Comparison of ENCODE assay signal across 9 cellular contexts in genomic region chrX:119015407-119016242, GRCh38. TPM values are rescaled to one million over a fixed set of nuclear protein-coding genes. Genes with fewer than 3 reads are reported as not detected.
DNase-seq lines count a peak whose midpoint lies in the region; ATAC-seq and TF ChIP-seq lines count a peak whose summit lies in the region.
"Had no signal": no experiment of that assay in that cellular context is flagged by ENCODE, and none has a peak within 500 bp of the region (broad histone marks: within the 10 kb centered on the region; RNA-seq: fewer than 3 reads in every experiment).

No MANE protein-coding gene starts in this region.

- peak; percentile 67 to 71 for ATAC-seq in activated CD4-positive, CD25-positive, alpha-beta regulatory T cell treated with anti-CD3 and anti-CD28 coated beads, Interleukin-2, amount 50 U/mL, for 24 hours
- ATAC-seq in HG02610 (IDR thresholded peaks at IDR 0.05; ENCODE audit: unreplicated experiment): peak; percentile 93

- H3K4me3 ChIP-seq in NB4 (ENCODE audit: low read depth, low read length) (no peak overlapping the region), brain microvascular endothelial cell (ENCODE audit: low read depth, low read length) (no peak overlapping the region), osteoblast (ENCODE audit: insufficient read depth, low read length) (no peak overlapping the region)

- no peak overlapping the region for H3K4me2 ChIP-seq in osteoblast (ENCODE audit: insufficient read depth, low read length)

- H3K36me3 ChIP-seq in brain microvascular endothelial cell (replicated peaks) (no peaks in the 10 kb centered on the region), osteoblast (ENCODE audit: insufficient read depth, low read length) (no peaks in the 10 kb centered on the region)

- in situ Hi-C loops in brain microvascular endothelial cell (cut with HindIII; ENCODE audit: low pct_ligation_motif_present, low sequenced_read_pairs): no loop called here

- H3K4me1 ChIP-seq in osteoblast (ENCODE audit: insufficient read depth, low read length): peaks cover 3% of the 10 kb centered on the region

- no peak for TF ChIP-seq CTCF in NB4 (IDR thresholded peaks at IDR 0.05; ENCODE audit: low read depth, low read length)
- no peak for TF ChIP-seq CTCF in brain microvascular endothelial cell (IDR thresholded peaks at IDR 0.05; ENCODE audit: low read depth, low read length, missing control alignments)
- TF ChIP-seq CTCF in osteoblast (IDR thresholded peaks at IDR 0.05; ENCODE audit: extremely low read depth, low read depth, low read length): no peak

- no peaks in the 10 kb centered on the region for H3K9me3 ChIP-seq in osteoblast (ENCODE audit: low read depth, low read length)

- no peak for TF ChIP-seq POLR2A in NB4 (IDR thresholded peaks at IDR 0.05; ENCODE audit: extremely low read depth, insufficient read length)

- peak overlapping the region; percentile 7 for H2AFZ ChIP-seq in osteoblast (ENCODE audit: low read length)

- no peaks in the 10 kb centered on the region for H3K79me2 ChIP-seq in osteoblast (ENCODE audit: insufficient read depth, low read length)

- H3K27me3 ChIP-seq in brain microvascular endothelial cell (replicated peaks): no peaks in the 10 kb centered on the region
- H3K27me3 ChIP-seq in osteoblast (ENCODE audit: insufficient read depth, low read length): no peaks in the 10 kb centered on the region

- no peak for DNase-seq in activated CD4-positive, CD25-positive, alpha-beta regulatory T cell treated with anti-CD3 and anti-CD28 coated beads, Interleukin-2, amount 50 U/mL, for 72 hours
- DNase-seq in NB4 (ENCODE audit: low read depth) (peak; percentile 86), brain microvascular endothelial cell (peak; percentile 82), osteoblast (ENCODE audit: insufficient read length, low spot score, missing footprints) (peak; percentile 74), cerebellar cortex (ENCODE audit: low spot score) (no peak), DMS114 treated with DMSO at 0.1 percent for 48 hours (lab: John Stamatoyannopoulos, UW; ENCODE audit: unreplicated experiment) (no peak)

- no peaks in the 10 kb centered on the region for H4K20me1 ChIP-seq in osteoblast (ENCODE audit: insufficient read depth, low read length)

- peak overlapping the region; percentile 23 for H3K27ac ChIP-seq in brain microvascular endothelial cell
- H3K27ac ChIP-seq in osteoblast (ENCODE audit: low read depth, low read length): no peak overlapping the region
- H3K27ac ChIP-seq: C4-2B had no signal

RNA-seq across cellular contexts. Expression of gene LONRF3, which starts 41.2 kb away (rescaled TPM):
- total RNA-seq in osteoblast: 0.36 and 0.59 TPM in 2 replicates

RNA-seq across cellular contexts. Expression of gene CT47C1, which starts 57.2 kb away (rescaled TPM):
- not detected in 2 replicates for total RNA-seq in osteoblast

Comparison
In these comparisons a context has a peak if more than half of its experiments do, and no peak if none do; other contexts are left out.
1. DNase-seq: peak in NB4 (single experiment), brain microvascular endothelial cell (single experiment) and osteoblast (single experiment); none in activated CD4-positive, CD25-positive, alpha-beta regulatory T cell treated with anti-CD3 and anti-CD28 coated beads, Interleukin-2, amount 50 U/mL, for 72 hours (single experiment), cerebellar cortex (single experiment) and DMS114 treated with DMSO at 0.1 percent for 48 hours (single experiment).